Comparison of ENCODE assay signal across 8 cellular contexts in genomic region chr18:58493516-58494253, GRCh38.
DNase-seq lines count a peak whose midpoint lies in the region; ATAC-seq, FAIRE-seq and TF ChIP-seq lines count a peak whose summit lies in the region.

No MANE protein-coding gene starts in this region.

- no peak overlapping the region for H3K27ac ChIP-seq in endothelial cell of umbilical vein (ENCODE audit: insufficient read depth, low read depth, low read length)

- BruUV-seq in endothelial cell of umbilical vein (replicated peaks; lab: Mats Ljungman, UMichigan) = no TSS peak

- no peaks in the 10 kb centered on the region for H4K20me1 ChIP-seq in endothelial cell of umbilical vein (replicated peaks; ENCODE audit: control insufficient read depth, extremely low read depth, insufficient read depth, low read length)

- peak overlapping the region; percentile 1 for H2AFZ ChIP-seq in endothelial cell of umbilical vein (ENCODE audit: low read depth, low read length)

- CTCF ChIA-PET in endothelial cell of umbilical vein (lab: Charles Lee) = interaction anchor here (0.6 to 9.3 kb wide), 47 partner anchors 8 to 1157 kb away, joined by 3 to 77 read pairs (median 4); partner anchors contain the start of gene NEDD4L

- ATAC-seq in GM19035 (IDR thresholded peaks at IDR 0.05; ENCODE audit: unreplicated experiment) = peak; percentile 40

- POLR2A ChIA-PET in endothelial cell of umbilical vein (lab: Charles Lee) = no interaction called here

- DNase-seq in AG20443 (ENCODE audit: low spot score) (peak; percentile 90), HT-29 (ENCODE audit: low spot score) (peak; percentile 79), NOMO-1 treated with dmso at 0.1 percent for 144 hours (lab: John Stamatoyannopoulos, UW; ENCODE audit: unreplicated experiment) (peak; percentile 50), endothelial cell of umbilical vein (ENCODE audit: low read depth, low spot score) (peak; percentile 61), myocyte (ENCODE audit: low read depth) (peak; percentile 84)
- peak; percentile 36 for DNase-seq in activated CD8-positive, alpha-beta memory T cell treated with anti-CD3 and anti-CD28 coated beads, Interleukin-2, amount 50 U/mL, for 24 hours (ENCODE audit: extremely low read depth)
- peak; percentile 81 for DNase-seq in stimulated activated CD8-positive, alpha-beta memory T cell treated with anti-CD3 and anti-CD28 coated beads, Interleukin-4, amount 100 ng/mL, for 48 hours

- no peak overlapping the region for H3K4me3 ChIP-seq in endothelial cell of umbilical vein (replicated peaks in 1 of 3; ENCODE audit: insufficient read depth in 1 of 3, low read depth in 1 of 3, low read length in 3 of 3)

- intact Hi-C loops in endothelial cell of umbilical vein (cut with micrococcal nuclease) = loop anchor here (1.0 to 5.0 kb wide), 9 partner anchors 93 to 611 kb away; no protein-coding TSS in a partner anchor

- peaks cover 14 to 20% of the 10 kb centered on the region in 2 experiments for H3K27me3 ChIP-seq in endothelial cell of umbilical vein (ENCODE audit: control insufficient read depth in 2 of 2, insufficient read depth in 2 of 2, low read length in 2 of 2)

- H3K9me1 ChIP-seq in endothelial cell of umbilical vein (replicated peaks; ENCODE audit: control insufficient read depth, extremely low read depth, insufficient read depth, low read length) = no peaks in the 10 kb centered on the region

- peak; percentile 85 for FAIRE-seq in endothelial cell of umbilical vein (lab: Jason Lieb, UNC)

- H3K9me3 ChIP-seq in endothelial cell of umbilical vein (replicated peaks; ENCODE audit: control insufficient read depth, insufficient read depth, low read length) = no peaks in the 10 kb centered on the region

- no peak overlapping the region for H3K9ac ChIP-seq in endothelial cell of umbilical vein (replicated peaks; ENCODE audit: extremely low read depth, insufficient read depth, low read length)

- TF ChIP-seq CTCF in endothelial cell of umbilical vein (IDR thresholded peaks at IDR 0.05; ENCODE audit: extremely low read depth in 1 of 2, insufficient read depth in 1 of 2, low read depth in 1 of 2, low read length in 2 of 2) = peak; percentile 84

- H3K36me3 ChIP-seq in endothelial cell of umbilical vein (ENCODE audit: control insufficient read depth in 2 of 2, extremely low read depth in 1 of 2, insufficient read depth in 2 of 2, low read length in 2 of 2) = no peaks in the 10 kb centered on the region

- H3K4me2 ChIP-seq in endothelial cell of umbilical vein (ENCODE audit: insufficient read depth, low read length) = peak overlapping the region; percentile 27

- TF ChIP-seq POLR2A in endothelial cell of umbilical vein (IDR thresholded peaks at IDR 0.05; ENCODE audit: low read depth, low read length) = no peak

- dilution Hi-C loops in endothelial cell of umbilical vein (cut with MboI; ENCODE audit: extremely low pct_ligation_motif_present, low sequenced_read_pairs) = no loop called here

- H3K79me2 ChIP-seq in endothelial cell of umbilical vein (ENCODE audit: control insufficient read depth, insufficient read depth, low read length) = no peaks in the 10 kb centered on the region

- peaks cover 3% of the 10 kb centered on the region for H3K4me1 ChIP-seq in endothelial cell of umbilical vein (ENCODE audit: control insufficient read depth, extremely low read depth, insufficient read depth, low read length)

TF ChIP-seq in endothelial cell of umbilical vein, 7 proteins besides CTCF, POLR2A, EP300 and RAD21:
- TF ChIP-seq MYC (IDR thresholded peaks at IDR 0.05; ENCODE audit: low read depth, low read length) (no peak), JUN (IDR thresholded peaks at IDR 0.05; ENCODE audit: borderline replicate concordance, insufficient read depth, insufficient read length, low read depth) (no peak), FOS (IDR thresholded peaks at IDR 0.05; ENCODE audit: borderline replicate concordance, insufficient read depth, low read length) (no peak), EZH2 (IDR thresholded peaks at IDR 0.05; ENCODE audit: borderline replicate concordance, low read depth, low read length, severe bottlenecking) (no peak), MAX (IDR thresholded peaks at IDR 0.05; ENCODE audit: insufficient read depth, insufficient read length) (no peak), GATA2 (IDR thresholded peaks at IDR 0.05; ENCODE audit: insufficient read depth, insufficient read length, low read depth, low read length) (no peak), POLR2AphosphoS5 (IDR thresholded peaks at IDR 0.05; ENCODE audit: insufficient read depth, low read depth, low read length) (no peak)

Comparison
In these comparisons a context has a peak if more than half of its experiments do, and no peak if none do; other contexts are left out.
1. DNase-seq: peak in every context shown above with its lines; median percentile 90 in AG20443; 84 in myocyte; 81 in stimulated activated CD8-positive, alpha-beta memory T cell treated with anti-CD3 and anti-CD28 coated beads, Interleukin-4, amount 100 ng/mL, for 48 hours; 79 in HT-29; 61 in endothelial cell of umbilical vein; 50 in NOMO-1 treated with dmso at 0.1 percent for 144 hours; 36 in activated CD8-positive, alpha-beta memory T cell treated with anti-CD3 and anti-CD28 coated beads, Interleukin-2, amount 50 U/mL, for 24 hours.